In the genomic region with DNA sequence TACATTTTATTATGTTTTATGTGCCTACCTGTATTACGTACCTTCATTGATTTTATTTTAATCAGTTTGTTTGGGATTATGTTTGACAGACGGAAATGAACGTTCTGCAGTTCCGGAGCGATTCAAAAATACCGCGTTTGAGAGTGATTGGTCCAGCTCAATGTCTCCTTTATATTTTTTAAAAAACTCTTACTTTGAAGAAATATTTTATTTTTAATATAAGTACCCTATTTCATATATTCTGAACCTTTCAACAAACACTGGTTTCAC, we compare ENCODE assay signal across 8 cellular contexts.
DNase-seq lines count a peak whose midpoint lies in the region; ATAC-seq lines count a peak whose summit lies in the region.

No MANE protein-coding gene starts in this region.

- H3K9me3 ChIP-seq in SK-N-MC (ENCODE audit: low read depth, low read length), result no peaks in the 10 kb centered on the region
- H3K9me3 ChIP-seq in effector memory CD4-positive, alpha-beta T cell (ENCODE audit: control insufficient read depth, low read length), result no peaks in the 10 kb centered on the region
- no peaks in the 10 kb centered on the region for H3K9me3 ChIP-seq in naive thymus-derived CD4-positive, alpha-beta T cell (ENCODE audit: control insufficient read depth in 2 of 3, low read length in 3 of 3)

- no peaks in the 10 kb centered on the region for H3K27me3 Mint-ChIP-seq in activated CD4-positive, alpha-beta T cell treated with anti-CD3 and anti-CD28 coated beads for 36 hours
- H3K27me3 Mint-ChIP-seq in naive thymus-derived CD4-positive, alpha-beta T cell, result no peaks in the 10 kb centered on the region

- CTCF ChIA-PET in activated CD4-positive, alpha-beta T cell treated with anti-CD3 and anti-CD28 coated beads for 36 hours (lab: Charles Lee), result interaction anchor here (0.7 to 4.0 kb wide), 19 partner anchors 15 to 345 kb away, joined by 3 to 34 read pairs (median 4); a partner anchor contains a TSS
- CTCF ChIA-PET in naive thymus-derived CD4-positive, alpha-beta T cell (lab: Charles Lee), result interaction anchor here (0.7 to 3.3 kb wide), 11 partner anchors 13 to 1623 kb away, joined by 3 to 49 read pairs (median 6); a partner anchor contains a TSS

- peaks cover 10% of the 10 kb centered on the region for H3K4me1 ChIP-seq in effector memory CD4-positive, alpha-beta T cell (ENCODE audit: control insufficient read depth, insufficient read depth, low read length, poor library complexity, severe bottlenecking)
- H3K4me1 ChIP-seq in naive thymus-derived CD4-positive, alpha-beta T cell (ENCODE audit: control insufficient read depth in 2 of 2, insufficient read depth in 2 of 2, low read length in 2 of 2), result peaks cover 4 to 19% of the 10 kb centered on the region in 2 donors

- peak overlapping the region; percentile 86 for H3K4me3 Mint-ChIP-seq in activated CD4-positive, alpha-beta T cell treated with anti-CD3 and anti-CD28 coated beads for 36 hours
- peak overlapping the region; percentile 88 to 100 (median 96) for H3K4me3 Mint-ChIP-seq in naive thymus-derived CD4-positive, alpha-beta T cell

- H3K36me3 ChIP-seq in SK-N-MC (ENCODE audit: insufficient read depth, low read length), result no peaks in the 10 kb centered on the region
- no peaks in the 10 kb centered on the region for H3K36me3 ChIP-seq in effector memory CD4-positive, alpha-beta T cell (ENCODE audit: control insufficient read depth, insufficient read depth, low read length)
- no peaks in the 10 kb centered on the region for H3K36me3 ChIP-seq in naive thymus-derived CD4-positive, alpha-beta T cell (ENCODE audit: control insufficient read depth in 2 of 3, insufficient read depth in 3 of 3, low read length in 3 of 3)

- H3K9me3 Mint-ChIP-seq in activated CD4-positive, alpha-beta T cell treated with anti-CD3 and anti-CD28 coated beads for 36 hours (ENCODE audit: low read depth), result no peaks in the 10 kb centered on the region
- H3K9me3 Mint-ChIP-seq in naive thymus-derived CD4-positive, alpha-beta T cell, result no peaks in the 10 kb centered on the region

- peak overlapping the region; percentile 87 for H3K27ac ChIP-seq in SK-N-MC
- peak overlapping the region; percentile 70 for H3K27ac ChIP-seq in effector memory CD4-positive, alpha-beta T cell (ENCODE audit: insufficient read depth, low read length, poor library complexity, severe bottlenecking)
- peak overlapping the region; percentile 71 for H3K27ac ChIP-seq in naive thymus-derived CD4-positive, alpha-beta T cell (ENCODE audit: low read depth, low read length)

- peak overlapping the region; percentile 97 for H3K27ac Mint-ChIP-seq in activated CD4-positive, alpha-beta T cell treated with anti-CD3 and anti-CD28 coated beads for 36 hours
- peak overlapping the region; percentile 85 to 97 (median 94) for H3K27ac Mint-ChIP-seq in naive thymus-derived CD4-positive, alpha-beta T cell

- peak overlapping the region; percentile 76 for H3K9ac ChIP-seq in SK-N-MC (ENCODE audit: insufficient read length)

- peak; percentile 5 for ATAC-seq in activated CD4-positive, alpha-beta T cell treated with anti-CD3 and anti-CD28 coated beads for 36 hours
- no peak for ATAC-seq in naive thymus-derived CD4-positive, alpha-beta T cell

- no peaks in the 10 kb centered on the region for H3K27me3 ChIP-seq in effector memory CD4-positive, alpha-beta T cell (replicated peaks; ENCODE audit: control insufficient read depth, insufficient read depth, low read length, poor library complexity, severe bottlenecking)
- no peaks in the 10 kb centered on the region for H3K27me3 ChIP-seq in naive thymus-derived CD4-positive, alpha-beta T cell (ENCODE audit: control insufficient read depth in 2 of 2, insufficient read depth in 2 of 2, low read length in 2 of 2)

- H3K4me1 Mint-ChIP-seq in activated CD4-positive, alpha-beta T cell treated with anti-CD3 and anti-CD28 coated beads for 36 hours, result peaks cover 14% of the 10 kb centered on the region
- H3K4me1 Mint-ChIP-seq in naive thymus-derived CD4-positive, alpha-beta T cell, result peaks cover 20 to 49% (median 40%) of the 10 kb centered on the region in 7 donors

- POLR2A ChIA-PET in activated CD4-positive, alpha-beta T cell treated with anti-CD3 and anti-CD28 coated beads for 36 hours (lab: Charles Lee), result interaction anchor here (0.6 to 4.0 kb wide), 28 partner anchors 10 to 1643 kb away, joined by 3 to 73 read pairs (median 6); a partner anchor contains a TSS
- POLR2A ChIA-PET in naive thymus-derived CD4-positive, alpha-beta T cell (lab: Charles Lee), result interaction anchor here (0.6 to 4.4 kb wide), 37 partner anchors 8 to 1623 kb away, joined by 3 to 75 read pairs (median 5); a partner anchor contains a TSS

- peak; percentile 53 for DNase-seq in activated CD4-positive, alpha-beta T cell treated with anti-CD3 and anti-CD28 coated beads for 36 hours
- DNase-seq in activated CD4-positive, alpha-beta T cell treated with anti-CD3 and anti-CD28 coated beads for 48 hours, result no peak
- DNase-seq in SK-N-MC (ENCODE audit: low read depth, low spot score) (no peak), GM19240 (ENCODE audit: insufficient read length, low spot score) (no peak), SIG-M5 (lab: John Stamatoyannopoulos, UW) (no peak), iPS-NIHi7 (ENCODE audit: extremely low spot score) (no peak)
- peak in 1 of 3 donors; percentile 35 for DNase-seq in effector memory CD4-positive, alpha-beta T cell
- peak in 7 of 9 donors; percentile 44 to 69 (median 60) for DNase-seq in naive thymus-derived CD4-positive, alpha-beta T cell

- intact Hi-C loops in activated CD4-positive, alpha-beta T cell treated with anti-CD3 and anti-CD28 coated beads for 36 hours (cut with DNase I, micrococcal nuclease), result loop anchor here (1.0 to 2.0 kb wide), 7 partner anchors 10 to 54 kb away; a partner anchor contains a TSS
- intact Hi-C loops in naive thymus-derived CD4-positive, alpha-beta T cell (cut with micrococcal nuclease), result loop anchor here (1.0 to 2.0 kb wide), 12 partner anchors 10 to 146 kb away; a partner anchor contains a TSS

- peak overlapping the region; percentile 78 for H3K4me3 ChIP-seq in SK-N-MC
- H3K4me3 ChIP-seq in effector memory CD4-positive, alpha-beta T cell (ENCODE audit: insufficient read depth, low read depth, low read length, poor library complexity, severe bottlenecking), result peak overlapping the region; percentile 73
- H3K4me3 ChIP-seq in naive thymus-derived CD4-positive, alpha-beta T cell (ENCODE audit: low read length), result peak overlapping the region; percentile 84

- H3K36me3 Mint-ChIP-seq in activated CD4-positive, alpha-beta T cell treated with anti-CD3 and anti-CD28 coated beads for 36 hours (ENCODE audit: low read depth), result peaks cover 2% of the 10 kb centered on the region
- peaks cover 0 to 2% (median 0%) of the 10 kb centered on the region in 5 donors for H3K36me3 Mint-ChIP-seq in naive thymus-derived CD4-positive, alpha-beta T cell

Comparison
In these comparisons a context has a peak if more than half of its experiments do, and no peak if none do; other contexts are left out.
1. DNase-seq: peak in activated CD4-positive, alpha-beta T cell treated with anti-CD3 and anti-CD28 coated beads for 36 hours (single experiment) and naive thymus-derived CD4-positive, alpha-beta T cell (7 of 9); none in activated CD4-positive, alpha-beta T cell treated with anti-CD3 and anti-CD28 coated beads for 48 hours (single experiment), SK-N-MC (single experiment), GM19240 (single experiment), SIG-M5 (single experiment) and iPS-NIHi7 (single experiment).
2. Peak in every context shown above with its lines, with median percentiles within 50 percentile points of each other: H3K27ac ChIP-seq and H3K4me3 ChIP-seq.